Comparison of ENCODE assay signal across 17 cellular contexts in the genomic region with DNA sequence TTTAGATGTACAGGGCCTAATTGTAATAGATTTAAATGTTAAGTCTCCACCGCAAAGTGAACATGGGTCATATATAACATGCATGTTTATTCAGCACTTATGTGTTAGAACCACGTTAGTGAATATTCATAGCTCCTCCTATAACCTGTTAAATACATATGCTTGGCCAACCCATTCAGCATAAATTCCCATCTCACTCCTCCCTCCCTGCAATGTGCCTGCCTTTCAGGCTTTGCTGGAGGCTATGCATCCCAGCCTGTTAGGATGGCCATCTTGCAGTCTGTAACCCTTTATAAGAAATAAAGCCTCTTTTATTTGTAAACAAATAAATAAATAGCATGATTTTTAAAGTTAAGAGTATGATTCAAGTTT. TPM values are rescaled to one million over a fixed set of nuclear protein-coding genes. Genes with fewer than 3 reads are reported as not detected.
DNase-seq lines count a peak whose midpoint lies in the region; ATAC-seq and TF ChIP-seq lines count a peak whose summit lies in the region.
"Had no signal": no experiment of that assay in that cellular context is flagged by ENCODE, and none has a peak within 500 bp of the region (broad histone marks: within the 10 kb centered on the region; RNA-seq: fewer than 3 reads in every experiment).

No MANE protein-coding gene starts in this region.

- no peak for TF ChIP-seq CTCF in colonic mucosa (IDR thresholded peaks at IDR 0.05)
- TF ChIP-seq CTCF in ovary (IDR thresholded peaks at IDR 0.05): no peak

- H3K9me3 ChIP-seq in colonic mucosa (no peaks in the 10 kb centered on the region), mucosa of rectum (ENCODE audit: control insufficient read depth in 2 of 2, low read length in 2 of 2) (no peaks in the 10 kb centered on the region), ovary (no peaks in the 10 kb centered on the region)
- H3K9me3 ChIP-seq: BE2C, HAP-1 had no signal

- H3K4me3 ChIP-seq in colonic mucosa (no peak overlapping the region), mucosa of rectum (ENCODE audit: low read length in 2 of 2) (no peak overlapping the region), ovary (no peak overlapping the region)
- H3K4me3 ChIP-seq: GM23248, HAP-1 had no signal

- TF ChIP-seq POLR2A in ovary (IDR thresholded peaks at IDR 0.05): no peak

- ATAC-seq in left ventricle myocardium superior: peak; percentile 27

- no peak for TF ChIP-seq EP300 in ovary (IDR thresholded peaks at IDR 0.05)

- H3K27ac ChIP-seq in colonic mucosa (peak overlapping the region; percentile 68), mucosa of rectum (ENCODE audit: low read depth in 2 of 2, low read length in 2 of 2) (peak overlapping the region; percentile 74 to 83), ovary (no peak overlapping the region)
- H3K27ac ChIP-seq: GM23248 had no signal

- intact Hi-C loops in left ventricle myocardium superior (cut with micrococcal nuclease): no loop called here
- intact Hi-C loops in cardiac septum (cut with DNase I): no loop called here
- intact Hi-C loops in colonic mucosa (cut with DNase I): no loop called here
- intact Hi-C loops in ovary (cut with DNase I): no loop called here

- H3K27me3 ChIP-seq in colonic mucosa (no peaks in the 10 kb centered on the region), mucosa of rectum (ENCODE audit: control insufficient read depth in 2 of 2, insufficient read depth in 2 of 2, low read length in 2 of 2) (no peaks in the 10 kb centered on the region), ovary (no peaks in the 10 kb centered on the region)
- H3K27me3 ChIP-seq: BE2C had no signal

- H3K9ac ChIP-seq in colonic mucosa (ENCODE audit: low read depth in 2 of 2, low read length in 2 of 2) (no peak overlapping the region), mucosa of rectum (ENCODE audit: low read depth in 1 of 2, low read length in 2 of 2) (no peak overlapping the region)
- H3K9ac ChIP-seq: GM23248 had no signal

- DNase-seq in left ventricle myocardium superior (no peak), cardiac septum (ENCODE audit: low spot score) (no peak), colonic mucosa (peak; percentile 32), NCI-H1417 treated with DMSO at 0.1 percent for 48 hours (lab: John Stamatoyannopoulos, UW) (no peak), ovary (no peak), SK-N-DZ (ENCODE audit: low spot score) (no peak)
- DNase-seq: ACHN; BE2C; C1 segment of cervical spinal cord; CD4-positive, CD25-positive, alpha-beta regulatory T cell; CD8-positive, alpha-beta memory T cell; GM23248 had no signal

- H3K36me3 ChIP-seq in colonic mucosa (no peaks in the 10 kb centered on the region), mucosa of rectum (ENCODE audit: control insufficient read depth in 2 of 2, insufficient read depth in 2 of 2, low read length in 2 of 2) (no peaks in the 10 kb centered on the region), ovary (no peaks in the 10 kb centered on the region)
- H3K36me3 ChIP-seq: BE2C, HAP-1 had no signal

- WGBS in ovary, 3 donors: 67 to 74% (median 69%) methylated on average over 2 of the region's 2 CpGs

- H3K4me1 ChIP-seq in colonic mucosa: no peaks in the 10 kb centered on the region
- peaks cover 5 to 19% of the 10 kb centered on the region in 2 donors for H3K4me1 ChIP-seq in mucosa of rectum (ENCODE audit: control insufficient read depth in 2 of 2, insufficient read depth in 2 of 2, low read length in 2 of 2)
- peaks cover 3% of the 10 kb centered on the region for H3K4me1 ChIP-seq in ovary (ENCODE audit: insufficient read depth)
- H3K4me1 ChIP-seq: BE2C, HAP-1 had no signal

RNA-seq across cellular contexts. Expression of a gene that starts 1.7 kb away (rescaled TPM):
- total RNA-seq in left ventricle myocardium superior (not detected), cardiac septum (not detected), colonic mucosa (not detected), ovary (not detected)
- polyA plus RNA-seq in ovary: under 1 TPM in 1 of 2 donors, not detected in 1; 0.29 TPM
- polyA plus RNA-seq in SK-N-DZ (2014; cell fraction: cytosol; rRNA removed): not detected in 2 replicates
- polyA plus RNA-seq in SK-N-DZ (2014; cell fraction: nucleus; rRNA removed): not detected in 2 replicates
- total RNA-seq: Caco-2; CD4-positive, CD25-positive, alpha-beta regulatory T cell; CD8-positive, alpha-beta memory T cell; GM23248; H4; HT-29 had no signal
- polyA plus RNA-seq: CD4-positive, CD25-positive, alpha-beta regulatory T cell; CD8-positive, alpha-beta memory T cell; GM23248 had no signal

RNA-seq across cellular contexts. Expression of a gene that starts 23.9 kb away (rescaled TPM):
- total RNA-seq in left ventricle myocardium superior (not detected), cardiac septum (not detected), colonic mucosa (not detected), ovary (not detected)
- polyA plus RNA-seq in ovary: not detected
- not detected in 2 replicates for polyA plus RNA-seq in SK-N-DZ (2014; cell fraction: cytosol; rRNA removed)
- not detected in 2 replicates for polyA plus RNA-seq in SK-N-DZ (2014; cell fraction: nucleus; rRNA removed)
- total RNA-seq: Caco-2; CD4-positive, CD25-positive, alpha-beta regulatory T cell; GM23248; H4; HT-29 had no signal
- polyA plus RNA-seq: CD4-positive, CD25-positive, alpha-beta regulatory T cell; CD8-positive, alpha-beta memory T cell; GM23248 had no signal

RNA-seq across cellular contexts. Expression of a gene that starts 54.9 kb away (rescaled TPM):
- total RNA-seq in left ventricle myocardium superior: not detected
- not detected for total RNA-seq in cardiac septum
- not detected for total RNA-seq in colonic mucosa
- total RNA-seq in ovary: not detected
- polyA plus RNA-seq in ovary: under 1 TPM in 1 of 2 donors, not detected in 1; 0.70 TPM
- polyA plus RNA-seq in SK-N-DZ (2014; cell fraction: cytosol; rRNA removed): not detected in 2 replicates
- not detected in 2 replicates for polyA plus RNA-seq in SK-N-DZ (2014; cell fraction: nucleus; rRNA removed)
- total RNA-seq: Caco-2; CD4-positive, CD25-positive, alpha-beta regulatory T cell; CD8-positive, alpha-beta memory T cell; GM23248; H4; HT-29 had no signal
- polyA plus RNA-seq: CD4-positive, CD25-positive, alpha-beta regulatory T cell; CD8-positive, alpha-beta memory T cell; GM23248 had no signal

Comparison
In these comparisons a context has a peak if more than half of its experiments do, and no peak if none do; other contexts are left out.
1. H3K27ac ChIP-seq: peak in colonic mucosa (single experiment) and mucosa of rectum (2 of 2); none in ovary (0 of 2).